In genomic region chr2:3457524-3458395, GRCh38 we compare ENCODE assay signal across 16 cellular contexts.
DNase-seq lines count a peak whose midpoint lies in the region; ATAC-seq and TF ChIP-seq lines count a peak whose summit lies in the region.
"Had no signal": no experiment of that assay in that cellular context is flagged by ENCODE, and none has a peak within 500 bp of the region (broad histone marks: within the 10 kb centered on the region; RNA-seq: fewer than 3 reads in every experiment).

No MANE protein-coding gene starts in this region.

- peaks cover 7% of the 10 kb centered on the region for H3K36me3 Mint-ChIP-seq in activated naive CD8-positive, alpha-beta T cell
- H3K36me3 Mint-ChIP-seq in activated naive CD8-positive, alpha-beta T cell treated with anti-CD3 and anti-CD28 coated beads for 36 hours, result peaks cover 14% of the 10 kb centered on the region
- peaks cover 15 to 26% (median 24%) of the 10 kb centered on the region in 3 experiments for H3K36me3 Mint-ChIP-seq in H9 (ENCODE audit: insufficient read depth in 1 of 3, low read depth in 3 of 3)
- peaks cover 29% of the 10 kb centered on the region for H3K36me3 Mint-ChIP-seq in stimulated activated effector memory CD8-positive, alpha-beta T cell treated with anti-CD3 and anti-CD28 coated beads, Interleukin-12 subunit alpha, Interleukin-12 subunit beta, amount 100 ng/mL, for 72 hours

- peaks cover 5% of the 10 kb centered on the region for H3K4me1 Mint-ChIP-seq in activated naive CD8-positive, alpha-beta T cell (ENCODE audit: low read depth)
- peaks cover 9% of the 10 kb centered on the region for H3K4me1 Mint-ChIP-seq in activated naive CD8-positive, alpha-beta T cell treated with anti-CD3 and anti-CD28 coated beads for 36 hours
- peaks cover 14 to 23% of the 10 kb centered on the region in 2 experiments for H3K4me1 Mint-ChIP-seq in H9
- peaks cover 5% of the 10 kb centered on the region for H3K4me1 Mint-ChIP-seq in stimulated activated effector memory CD8-positive, alpha-beta T cell treated with anti-CD3 and anti-CD28 coated beads, Interleukin-12 subunit alpha, Interleukin-12 subunit beta, amount 100 ng/mL, for 72 hours

- H3K9me3 ChIP-seq in H9 (ENCODE audit: control insufficient read depth, low read depth, low read length), result no peaks in the 10 kb centered on the region
- H3K9me3 ChIP-seq: Peyer's patch had no signal

- WGBS in H9 (ENCODE audit: extremely low coverage, insufficient read length, low lambda C conversion rate), result no CpG with 5 or more reads among the region's 30 CpGs

- no peak overlapping the region for H2BK15ac ChIP-seq in H9 (ENCODE audit: low read depth, low read length)

- no peak overlapping the region for H3K18ac ChIP-seq in H9 (ENCODE audit: insufficient read length, low read depth, low read length)

- no peak for DNase-seq in activated naive CD8-positive, alpha-beta T cell treated with anti-CD3 and anti-CD28 coated beads for 36 hours
- DNase-seq in H9 (peak; percentile 18), A172 (ENCODE audit: low spot score) (no peak), NCI-H774 (lab: John Stamatoyannopoulos, UW) (no peak)
- DNase-seq in stimulated activated effector memory CD8-positive, alpha-beta T cell treated with anti-CD3 and anti-CD28 coated beads, Interleukin-12 subunit alpha, Interleukin-12 subunit beta, amount 100 ng/mL, for 72 hours (ENCODE audit: low spot score in 2 of 2), result no peak
- DNase-seq: COR-L47, DMS153, Karpas-422, MM.1S, NCI-H1105, NCI-H524, Peyer's patch, SHP77 had no signal

- no peak overlapping the region for H2BK5ac ChIP-seq in H9 (ENCODE audit: insufficient read length, low read length)

- no peaks in the 10 kb centered on the region for H3K79me2 ChIP-seq in H9 (ENCODE audit: insufficient read depth, low read length)

- H4K91ac ChIP-seq in H9 (ENCODE audit: insufficient read length, low read depth, low read length), result no peak overlapping the region

- no peak overlapping the region for H3K9ac ChIP-seq in H9 (ENCODE audit: extremely low read depth, insufficient read length, low read length)

- no peak overlapping the region for H3K4me2 ChIP-seq in H9 (ENCODE audit: insufficient read depth, insufficient read length, low read length)

- ATAC-seq in esophagus mucosa, result peak; percentile 7
- peak; percentile 12 for ATAC-seq in stimulated activated effector memory CD8-positive, alpha-beta T cell treated with anti-CD3 and anti-CD28 coated beads, Interleukin-12 subunit alpha, Interleukin-12 subunit beta, amount 100 ng/mL, for 72 hours
- no peak for ATAC-seq in GM19397 (IDR thresholded peaks at IDR 0.05; ENCODE audit: unreplicated experiment)

- H3T11ph ChIP-seq in H9 (ENCODE audit: low read length), result no peak overlapping the region

- H3K4me1 ChIP-seq in H9 (ENCODE audit: insufficient read depth, low read length), result no peaks in the 10 kb centered on the region
- H3K4me1 ChIP-seq: Peyer's patch had no signal

- no peak overlapping the region for H2BK120ac ChIP-seq in H9 (ENCODE audit: low read depth, low read length, poor library complexity, severe bottlenecking)

- H3K27ac ChIP-seq in H9 (ENCODE audit: insufficient read length, low read depth, low read length), result no peak overlapping the region
- H3K27ac ChIP-seq: Peyer's patch had no signal

- H2BK20ac ChIP-seq in H9 (ENCODE audit: low read depth, low read length, poor library complexity, severe bottlenecking), result no peak overlapping the region

- no peak overlapping the region for H2AFZ ChIP-seq in H9 (ENCODE audit: low read length)

- no peaks in the 10 kb centered on the region for H3K27me3 Mint-ChIP-seq in activated naive CD8-positive, alpha-beta T cell
- H3K27me3 Mint-ChIP-seq in activated naive CD8-positive, alpha-beta T cell treated with anti-CD3 and anti-CD28 coated beads for 36 hours, result no peaks in the 10 kb centered on the region
- no peaks in the 10 kb centered on the region; the same call in 1 of the 2 replicates for H3K27me3 Mint-ChIP-seq in H9 (ENCODE audit: low read depth)

- H3K14ac ChIP-seq in H9 (ENCODE audit: insufficient read depth, low read length), result no peak overlapping the region

- H4K8ac ChIP-seq in H9 (replicated peaks; ENCODE audit: insufficient read length, low read depth, low read length), result no peak overlapping the region

- no peaks in the 10 kb centered on the region for H3K23me2 ChIP-seq in H9 (ENCODE audit: insufficient read length, low read depth, low read length, poor library complexity, severe bottlenecking)

- no peaks in the 10 kb centered on the region for H3K27me3 ChIP-seq in H9 (ENCODE audit: insufficient read depth, low read length)
- H3K27me3 ChIP-seq: Peyer's patch had no signal

- H3K27ac Mint-ChIP-seq in activated naive CD8-positive, alpha-beta T cell, result peak overlapping the region; percentile 38
- H3K27ac Mint-ChIP-seq in activated naive CD8-positive, alpha-beta T cell treated with anti-CD3 and anti-CD28 coated beads for 36 hours, result no peak overlapping the region
- peak overlapping the region in 1 of 3 experiments; percentile 88; a peak in 2 of 7 replicates for H3K27ac Mint-ChIP-seq in H9
- no peak overlapping the region for H3K27ac Mint-ChIP-seq in stimulated activated effector memory CD8-positive, alpha-beta T cell treated with anti-CD3 and anti-CD28 coated beads, Interleukin-12 subunit alpha, Interleukin-12 subunit beta, amount 100 ng/mL, for 72 hours

- H3K4me3 Mint-ChIP-seq in activated naive CD8-positive, alpha-beta T cell, result no peak overlapping the region
- no peak overlapping the region for H3K4me3 Mint-ChIP-seq in activated naive CD8-positive, alpha-beta T cell treated with anti-CD3 and anti-CD28 coated beads for 36 hours
- no peak overlapping the region for H3K4me3 Mint-ChIP-seq in H9
- H3K4me3 Mint-ChIP-seq in stimulated activated effector memory CD8-positive, alpha-beta T cell treated with anti-CD3 and anti-CD28 coated beads, Interleukin-12 subunit alpha, Interleukin-12 subunit beta, amount 100 ng/mL, for 72 hours, result no peak overlapping the region

- H2AK5ac ChIP-seq in H9 (ENCODE audit: insufficient read length, low read length), result no peak overlapping the region

- no peak overlapping the region for H4K5ac ChIP-seq in H9 (ENCODE audit: insufficient read length, low read depth, low read length)

- TF ChIP-seq CTCF in H9 (conservative IDR thresholded peaks at IDR 0.05), result no peak

- H3K9me3 Mint-ChIP-seq in activated naive CD8-positive, alpha-beta T cell (ENCODE audit: low read depth), result no peaks in the 10 kb centered on the region
- H3K9me3 Mint-ChIP-seq in activated naive CD8-positive, alpha-beta T cell treated with anti-CD3 and anti-CD28 coated beads for 36 hours, result no peaks in the 10 kb centered on the region
- H3K9me3 Mint-ChIP-seq in H9, result no peaks in the 10 kb centered on the region
- H3K9me3 Mint-ChIP-seq in stimulated activated effector memory CD8-positive, alpha-beta T cell treated with anti-CD3 and anti-CD28 coated beads, Interleukin-12 subunit alpha, Interleukin-12 subunit beta, amount 100 ng/mL, for 72 hours, result no peaks in the 10 kb centered on the region

- no peak overlapping the region for H3K23ac ChIP-seq in H9 (ENCODE audit: insufficient read length, low read depth, low read length)

- H3K79me1 ChIP-seq in H9 (ENCODE audit: insufficient read depth, low read depth, low read length, poor library complexity, severe bottlenecking), result no peaks in the 10 kb centered on the region

- H3K56ac ChIP-seq in H9 (ENCODE audit: insufficient read length, low read depth, low read length), result no peak overlapping the region

- no peaks in the 10 kb centered on the region for H4K20me1 ChIP-seq in H9 (ENCODE audit: control insufficient read depth, insufficient read depth, insufficient read length)

- no peak overlapping the region for H2BK12ac ChIP-seq in H9 (ENCODE audit: insufficient read length, low read depth, low read length)

- no peak overlapping the region for H3K4ac ChIP-seq in H9 (ENCODE audit: low read depth, low read length)
